10 cellular contexts compared by ENCODE assay signal in genomic region chr5:170221319-170221718, GRCh38. TPM values are rescaled to one million over a fixed set of nuclear protein-coding genes. Genes with fewer than 3 reads are reported as not detected.
DNase-seq lines count a peak whose midpoint lies in the region; ATAC-seq and TF ChIP-seq lines count a peak whose summit lies in the region.
"Had no signal": no experiment of that assay in that cellular context is flagged by ENCODE, and none has a peak within 500 bp of the region (broad histone marks: within the 10 kb centered on the region; RNA-seq: fewer than 3 reads in every experiment).

No MANE protein-coding gene starts in this region.

- H3K9me3 ChIP-seq in HAP-1 (no peaks in the 10 kb centered on the region), OCI-LY7 (ENCODE audit: low read length) (no peaks in the 10 kb centered on the region)

- no peaks in the 10 kb centered on the region for H3K27me3 Mint-ChIP-seq in activated T-cell treated with anti-CD3 and anti-CD28 coated beads, Interleukin-2, amount 50 U/mL, for 72 hours (ENCODE audit: low read depth)

- TF ChIP-seq CTCF in OCI-LY7 (conservative IDR thresholded peaks at IDR 0.05; ENCODE audit: low read length) (peak; percentile 15; the same call in 1 of the 2 replicates), fibroblast of mammary gland (conservative IDR thresholded peaks at IDR 0.05; ENCODE audit: control insufficient read depth, insufficient read depth, low read depth, low read length) (peak; percentile 9)

- H3K27ac Mint-ChIP-seq in activated T-cell treated with anti-CD3 and anti-CD28 coated beads, Interleukin-2, amount 50 U/mL, for 72 hours = no peak overlapping the region

- intact Hi-C loops in OCI-LY7 (cut with micrococcal nuclease; ENCODE audit: unreplicated experiment) = no loop called here

- peaks cover 10% of the 10 kb centered on the region for H3K4me1 ChIP-seq in HAP-1
- no peaks in the 10 kb centered on the region for H3K4me1 ChIP-seq in OCI-LY7 (ENCODE audit: insufficient read depth, low read length, poor library complexity, severe bottlenecking)

- no peak overlapping the region for H3K4me3 Mint-ChIP-seq in activated T-cell treated with anti-CD3 and anti-CD28 coated beads, Interleukin-2, amount 50 U/mL, for 72 hours

- H3K4me1 Mint-ChIP-seq in activated T-cell treated with anti-CD3 and anti-CD28 coated beads, Interleukin-2, amount 50 U/mL, for 72 hours (ENCODE audit: low read depth) = peaks cover 5% of the 10 kb centered on the region

- H3K4me3 ChIP-seq in HAP-1 (no peak overlapping the region), OCI-LY7 (ENCODE audit: low read depth, low read length, poor library complexity, severe bottlenecking) (no peak overlapping the region), fibroblast of mammary gland (ENCODE audit: control insufficient read depth, low read depth, low read length) (no peak overlapping the region)

- no peaks in the 10 kb centered on the region for H3K79me2 ChIP-seq in OCI-LY7 (ENCODE audit: insufficient read depth, low read depth, low read length)

- peaks cover 14% of the 10 kb centered on the region for H3K27me3 ChIP-seq in HAP-1 (ENCODE audit: low read depth)

- CTCF ChIA-PET in OCI-LY7 (lab: Charles Lee; ENCODE audit: unreplicated experiment) = no interaction called here

- no peaks in the 10 kb centered on the region for H3K36me3 Mint-ChIP-seq in activated T-cell treated with anti-CD3 and anti-CD28 coated beads, Interleukin-2, amount 50 U/mL, for 72 hours (ENCODE audit: insufficient read depth in 2 of 2)

- ATAC-seq in left lobe of liver = no peak
- no peak for ATAC-seq in activated T-cell treated with anti-CD3 and anti-CD28 coated beads, Interleukin-2, amount 50 U/mL, for 72 hours (replicated peaks in 1 of 2)

- DNase-seq in HAP-1 (ENCODE audit: low spot score in 2 of 2) (peak; percentile 73 to 98), OCI-LY7 (ENCODE audit: low spot score) (no peak), fibroblast of mammary gland (ENCODE audit: low read depth) (peak; percentile 8), renal cortical epithelial cell (ENCODE audit: low read depth) (peak; percentile 42), T-helper 2 cell (no peak), left lobe of liver (ENCODE audit: low spot score) (no peak), T-helper 1 cell (no peak)
- DNase-seq in activated T-cell treated with anti-CD3 and anti-CD28 coated beads, Interleukin-2, amount 50 U/mL, for 72 hours = no peak
- DNase-seq: EL, retina had no signal

- no TSS peak for BruUV-seq in OCI-LY7 (replicated peaks; lab: Mats Ljungman, UMichigan)

- no peaks in the 10 kb centered on the region for H4K20me1 ChIP-seq in OCI-LY7 (ENCODE audit: insufficient read depth, low read length)

- no peaks in the 10 kb centered on the region for H3K36me3 ChIP-seq in HAP-1 (replicated peaks)
- H3K36me3 ChIP-seq in OCI-LY7 (ENCODE audit: insufficient read depth, low read length) = no peaks in the 10 kb centered on the region

- H3K9me3 Mint-ChIP-seq in activated T-cell treated with anti-CD3 and anti-CD28 coated beads, Interleukin-2, amount 50 U/mL, for 72 hours = no peaks in the 10 kb centered on the region

- in situ Hi-C loops in HAP-1 (cut with MboI; ENCODE audit: low sequenced_read_pairs) = loop anchor here (10.0 kb wide), 1 partner anchor 403 kb away; no protein-coding TSS in a partner anchor

- no peak overlapping the region for H3K27ac ChIP-seq in OCI-LY7 (ENCODE audit: low read depth, low read length, poor library complexity, severe bottlenecking)

- no peaks in the 10 kb centered on the region for H3K9me2 ChIP-seq in OCI-LY7 (ENCODE audit: insufficient read depth, low read length)

- H3K4me2 ChIP-seq in OCI-LY7 (ENCODE audit: low read length) = no peak overlapping the region

- no peak overlapping the region for H2AFZ ChIP-seq in OCI-LY7 (ENCODE audit: low read length)

- POLR2A ChIA-PET in OCI-LY7 (lab: Charles Lee) = interaction anchor here (0.6 kb wide), 1 partner anchor 18 kb away, joined by 3 read pairs; no protein-coding TSS in a partner anchor

RNA-seq across cellular contexts. Expression of gene C5orf58, which starts 11.5 kb away (rescaled TPM):
- not detected in 2 replicates for total RNA-seq in OCI-LY7 (2014; rRNA removed; shearing (Covaris generic))
- total RNA-seq in OCI-LY7 (2022) (not detected in 2 replicates), renal cortical epithelial cell (not detected in 2 replicates), left lobe of liver (not detected)
- not detected for total RNA-seq in activated T-cell treated with anti-CD3 and anti-CD28 coated beads, Interleukin-2, amount 50 U/mL, for 72 hours

Comparison
In these comparisons a context has a peak if more than half of its experiments do, and no peak if none do; other contexts are left out.
1. DNase-seq: peak in HAP-1 (2 of 2), fibroblast of mammary gland (single experiment) and renal cortical epithelial cell (single experiment); none in OCI-LY7 (single experiment), T-helper 2 cell (0 of 5), left lobe of liver (single experiment), T-helper 1 cell (0 of 5) and activated T-cell treated with anti-CD3 and anti-CD28 coated beads, Interleukin-2, amount 50 U/mL, for 72 hours (0 of 2).